ENCODE assay signal across 1 cellular context in genomic region chr20:50723672-50724071, GRCh38.
TF ChIP-seq lines count a peak whose summit lies in the region.

No MANE protein-coding gene starts in this region.

TF ChIP-seq in SK-N-SH, 30 proteins besides CTCF, POLR2A, EP300 and RAD21 (continued from another document):
- no peak for TF ChIP-seq ZBTB33 (IDR thresholded peaks at IDR 0.05; ENCODE audit: borderline replicate concordance, low read depth)
